28 cellular contexts compared by ENCODE assay signal in genomic region chr10:64507869-64508609, GRCh38.
DNase-seq lines count a peak whose midpoint lies in the region; ATAC-seq and TF ChIP-seq lines count a peak whose summit lies in the region.
"Had no signal": no experiment of that assay in that cellular context is flagged by ENCODE, and none has a peak within 500 bp of the region (broad histone marks: within the 10 kb centered on the region; RNA-seq: fewer than 3 reads in every experiment).

No MANE protein-coding gene starts in this region.

- no peak overlapping the region for H3K4me2 ChIP-seq in mammary epithelial cell (ENCODE audit: insufficient read depth, low read depth, low read length)
- H3K4me2 ChIP-seq: neural progenitor cell had no signal

- WGBS in mammary epithelial cell (ENCODE audit: low coverage, missing lambda C conversion rate), result 41% methylated on average over 3 of the region's 3 CpGs

- H3K4me3 Mint-ChIP-seq in WTC11, result no peak overlapping the region
- H3K4me3 Mint-ChIP-seq: activated CD4-positive, alpha-beta T cell treated with anti-CD3 and anti-CD28 coated beads for 36 hours; activated CD8-positive, alpha-beta T cell treated with anti-CD3 and anti-CD28 coated beads, Interleukin-2, amount 10 ng/mL, durations not matched to agents 7 days and 5 days; activated naive CD4-positive, alpha-beta T cell treated with anti-CD3 and anti-CD28 coated beads, Interleukin-2, amount 50 U/mL, for 24 hours; CD14-positive monocyte; dendritic cell treated with granulocyte-macrophage colony-stimulating factor and Interleukin-4, amounts not matched to agents 40 ng/mL and 50 ng/mL, for 4 days; neural progenitor cell had no signal

- no TSS peak for BruUV-seq in mammary epithelial cell (replicated peaks; lab: Mats Ljungman, UMichigan)

- CTCF ChIA-PET in WTC11 (lab: Charles Lee), result no interaction called here
- CTCF ChIA-PET in mammary epithelial cell (lab: Charles Lee; ENCODE audit: low non-redundant PET), result no interaction called here

- H3K4me3 ChIP-seq in cardiac muscle cell (no peak overlapping the region), right atrium auricular region (no peak overlapping the region), mammary epithelial cell (replicated peaks in 1 of 3; ENCODE audit: insufficient read depth in 1 of 3, low read depth in 2 of 3, low read length in 3 of 3) (no peak overlapping the region)
- H3K4me3 ChIP-seq: lung, neural progenitor cell had no signal

- POLR2A ChIA-PET in WTC11 (lab: Charles Lee), result no interaction called here

- peak; percentile 46 to 69 for DNase-seq in cardiac muscle cell (ENCODE audit: low read depth in 1 of 2, low spot score in 1 of 2)
- no peak for DNase-seq in right atrium auricular region (ENCODE audit: low spot score)
- DNase-seq in WTC11 (ENCODE audit: low spot score), result no peak
- peak; percentile 4 to 55 for DNase-seq in erythroblast (lab: John Stamatoyannopoulos, UW)
- no peak for DNase-seq in mammary epithelial cell
- DNase-seq: activated CD4-positive, alpha-beta T cell treated with anti-CD3 and anti-CD28 coated beads for 36 hours; activated CD8-positive, alpha-beta T cell treated with anti-CD3 and anti-CD28 coated beads, Interleukin-2, amount 10 ng/mL, durations not matched to agents 7 days and 5 days; caudate nucleus; H7; KG1; kidney glomerular epithelial cell; NCI-H1436 treated with DMSO at 0.1 percent for 48 hours; NCI-H2107; stimulated activated naive CD4-positive, alpha-beta T cell; T-helper 1 cell had no signal

- dilution Hi-C loops in mammary epithelial cell (cut with HindIII; ENCODE audit: low sequenced_read_pairs), result loop anchor here (5.0 kb wide), 1 partner anchor 56 kb away; no protein-coding TSS in a partner anchor

- H3K36me3 ChIP-seq in cardiac muscle cell (no peaks in the 10 kb centered on the region), right atrium auricular region (no peaks in the 10 kb centered on the region), mammary epithelial cell (ENCODE audit: insufficient read depth, low read length) (no peaks in the 10 kb centered on the region)
- H3K36me3 ChIP-seq: neural progenitor cell had no signal

- H3K9me3 Mint-ChIP-seq in WTC11, result no peaks in the 10 kb centered on the region
- H3K9me3 Mint-ChIP-seq: activated T-helper 2 cell treated with anti-CD3 and anti-CD28 coated beads, Interferon-gamma antibody, Interleukin-2, Interleukin-4, amounts not matched to agents 10 μg/mL and 5 μg/mL and 100 μg/mL, durations not matched to agents 14 hours and 24 hours and 36 hours; dendritic cell treated with granulocyte-macrophage colony-stimulating factor and Interleukin-4, amounts not matched to agents 40 ng/mL and 50 ng/mL, for 4 days; neural progenitor cell had no signal

- no peak overlapping the region for H3K9ac ChIP-seq in mammary epithelial cell (ENCODE audit: insufficient read depth, low read length)
- H3K9ac ChIP-seq: neural progenitor cell had no signal

- no peaks in the 10 kb centered on the region for H3K27me3 Mint-ChIP-seq in WTC11 (ENCODE audit: low read depth)
- H3K27me3 Mint-ChIP-seq: activated CD4-positive, alpha-beta T cell treated with anti-CD3 and anti-CD28 coated beads for 36 hours; activated naive CD4-positive, alpha-beta T cell treated with anti-CD3 and anti-CD28 coated beads, Interleukin-2, amount 50 U/mL, for 24 hours; dendritic cell treated with granulocyte-macrophage colony-stimulating factor and Interleukin-4, amounts not matched to agents 40 ng/mL and 50 ng/mL, for 4 days; progenitor cell of endocrine pancreas had no signal

- intact Hi-C loops in mammary epithelial cell (cut with micrococcal nuclease), result no loop called here

- TF ChIP-seq CTCF in cardiac muscle cell (IDR thresholded peaks at IDR 0.05; ENCODE audit: low read depth, low read length) (no peak), right atrium auricular region (IDR thresholded peaks at IDR 0.05) (no peak), WTC11 (IDR thresholded peaks at IDR 0.05) (no peak), mammary epithelial cell (conservative IDR thresholded peaks at IDR 0.05 in 1 of 2, IDR thresholded peaks at IDR 0.05 in 1 of 2; ENCODE audit: extremely low read depth in 1 of 2, insufficient read depth in 1 of 2, low read depth in 1 of 2, low read length in 2 of 2) (no peak)

- H4K20me1 ChIP-seq in mammary epithelial cell (ENCODE audit: insufficient read depth, low read length), result no peaks in the 10 kb centered on the region

- H3K4me1 Mint-ChIP-seq in WTC11, result peaks cover 36% of the 10 kb centered on the region
- H3K4me1 Mint-ChIP-seq: activated CD4-positive, alpha-beta T cell treated with anti-CD3 and anti-CD28 coated beads for 36 hours; activated naive CD4-positive, alpha-beta T cell treated with anti-CD3 and anti-CD28 coated beads, Interleukin-2, amount 50 U/mL, for 24 hours; CD14-positive monocyte had no signal

- no peaks in the 10 kb centered on the region for H3K27me3 ChIP-seq in cardiac muscle cell
- no peaks in the 10 kb centered on the region for H3K27me3 ChIP-seq in right atrium auricular region
- H3K27me3 ChIP-seq in mammary epithelial cell (ENCODE audit: insufficient read depth, low read length), result no peaks in the 10 kb centered on the region
- H3K27me3 ChIP-seq: neural progenitor cell had no signal

- in situ Hi-C loops in mammary epithelial cell (cut with MboI; ENCODE audit: low sequenced_read_pairs in 2 of 2), result no loop called here

- no peak for TF ChIP-seq POLR2A in erythroblast (IDR thresholded peaks at IDR 0.05; ENCODE audit: low read length)

- no peaks in the 10 kb centered on the region for H3K79me2 ChIP-seq in mammary epithelial cell (ENCODE audit: insufficient read depth, low read length)

- H3K27ac ChIP-seq in cardiac muscle cell (peak overlapping the region; percentile 78), right atrium auricular region (no peak overlapping the region), mammary epithelial cell (ENCODE audit: insufficient read depth, low read depth, low read length) (no peak overlapping the region)
- H3K27ac ChIP-seq: 22Rv1, RWPE1 had no signal

- H3K27ac Mint-ChIP-seq in WTC11, result peak overlapping the region; percentile 31; the same call in 1 of the 2 replicates
- H3K27ac Mint-ChIP-seq: activated CD4-positive, alpha-beta T cell treated with anti-CD3 and anti-CD28 coated beads for 36 hours; activated CD8-positive, alpha-beta T cell treated with anti-CD3 and anti-CD28 coated beads, Interleukin-2, amount 10 ng/mL, durations not matched to agents 7 days and 5 days; activated naive CD4-positive, alpha-beta T cell treated with anti-CD3 and anti-CD28 coated beads, Interleukin-2, amount 50 U/mL, for 24 hours; activated T-helper 2 cell treated with anti-CD3 and anti-CD28 coated beads, Interferon-gamma antibody, Interleukin-2, Interleukin-4, amounts not matched to agents 10 μg/mL and 5 μg/mL and 100 μg/mL, durations not matched to agents 14 hours and 24 hours and 36 hours; CD14-positive monocyte; dendritic cell treated with granulocyte-macrophage colony-stimulating factor and Interleukin-4, amounts not matched to agents 40 ng/mL and 50 ng/mL, for 4 days; neural progenitor cell; progenitor cell of endocrine pancreas had no signal

- no peak overlapping the region for H2AFZ ChIP-seq in mammary epithelial cell (ENCODE audit: low read depth, low read length)
- H2AFZ ChIP-seq: neural progenitor cell had no signal

- ATAC-seq in WTC11 (no peak), GM21723 (IDR thresholded peaks at IDR 0.05; ENCODE audit: unreplicated experiment) (no peak), HG03442 (IDR thresholded peaks at IDR 0.05; ENCODE audit: unreplicated experiment) (no peak), GM19395 (IDR thresholded peaks at IDR 0.05; ENCODE audit: unreplicated experiment) (no peak)
- ATAC-seq: activated CD4-positive, alpha-beta T cell treated with anti-CD3 and anti-CD28 coated beads for 36 hours; activated CD8-positive, alpha-beta T cell treated with anti-CD3 and anti-CD28 coated beads, Interleukin-2, amount 10 ng/mL, durations not matched to agents 7 days and 5 days; sciatic nerve had no signal

- H3K4me1 ChIP-seq in cardiac muscle cell (ENCODE audit: low read depth), result peaks cover 16% of the 10 kb centered on the region
- H3K4me1 ChIP-seq in right atrium auricular region, result no peaks in the 10 kb centered on the region
- no peaks in the 10 kb centered on the region for H3K4me1 ChIP-seq in mammary epithelial cell (ENCODE audit: insufficient read depth, low read length)

- H3K36me3 Mint-ChIP-seq in WTC11, result no peaks in the 10 kb centered on the region
- H3K36me3 Mint-ChIP-seq: activated naive CD4-positive, alpha-beta T cell treated with anti-CD3 and anti-CD28 coated beads, Interleukin-2, amount 50 U/mL, for 24 hours; CD14-positive monocyte; neural progenitor cell had no signal

- H3K9me3 ChIP-seq in cardiac muscle cell (ENCODE audit: low read depth) (no peaks in the 10 kb centered on the region), right atrium auricular region (no peaks in the 10 kb centered on the region), mammary epithelial cell (replicated peaks; ENCODE audit: insufficient read depth, low read length) (peaks cover 3% of the 10 kb centered on the region)

TF ChIP-seq in WTC11, 78 proteins besides CTCF, POLR2A, EP300 and RAD21 (continues in another document):
- no peak for TF ChIP-seq ZNF317 (CRISPR knock-in tag; IDR thresholded peaks at IDR 0.05; ENCODE audit: borderline replicate concordance, low read depth)
- TF ChIP-seq TEAD4 (CRISPR knock-in tag; IDR thresholded peaks at IDR 0.05), result no peak
- TF ChIP-seq SOX15 (CRISPR knock-in tag; IDR thresholded peaks at IDR 0.05), result no peak
- TF ChIP-seq KAT7 (CRISPR knock-in tag; IDR thresholded peaks at IDR 0.05; ENCODE audit: borderline replicate concordance), result no peak
- TF ChIP-seq CREB1 (CRISPR knock-in tag; IDR thresholded peaks at IDR 0.05), result no peak
- TF ChIP-seq RELA (CRISPR knock-in tag; IDR thresholded peaks at IDR 0.05; ENCODE audit: borderline replicate concordance), result no peak
- TF ChIP-seq ZBTB21 (CRISPR knock-in tag; IDR thresholded peaks at IDR 0.05; ENCODE audit: borderline replicate concordance), result no peak
- no peak for TF ChIP-seq NFE2L1 (CRISPR knock-in tag; IDR thresholded peaks at IDR 0.05)
- TF ChIP-seq JUN (CRISPR knock-in tag; IDR thresholded peaks at IDR 0.05), result no peak
- TF ChIP-seq MAX (CRISPR knock-in tag; IDR thresholded peaks at IDR 0.05), result no peak
- no peak for TF ChIP-seq SP1 (CRISPR knock-in tag; conservative IDR thresholded peaks at IDR 0.05)
- TF ChIP-seq EMX1 (CRISPR knock-in tag; IDR thresholded peaks at IDR 0.05), result no peak

Comparison
In these comparisons a context has a peak if more than half of its experiments do, and no peak if none do; other contexts are left out.
1. DNase-seq: peak in cardiac muscle cell (2 of 2) and erythroblast (2 of 2); none in right atrium auricular region (single experiment), WTC11 (single experiment) and mammary epithelial cell (single experiment).